In the genomic region with DNA sequence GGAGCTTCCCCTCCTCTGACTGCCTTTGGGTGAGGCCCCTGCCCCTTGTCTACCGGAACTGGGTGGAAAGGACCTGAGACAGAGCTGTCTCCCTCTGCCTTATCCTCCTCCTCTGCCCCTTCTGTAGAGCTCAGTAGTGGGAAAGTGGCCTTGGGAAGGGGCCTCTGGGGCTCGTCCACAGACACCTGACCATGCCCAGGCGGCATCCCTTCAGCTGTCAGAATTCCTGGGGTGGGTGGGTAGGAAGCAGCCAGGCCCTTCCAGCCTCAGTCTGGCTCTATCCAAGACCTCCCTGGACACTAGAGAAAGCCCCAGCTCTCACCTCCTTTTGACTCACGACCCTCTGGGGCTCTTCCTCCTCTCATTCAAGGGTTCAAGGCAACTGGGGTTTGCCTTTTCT, we compare ENCODE assay signal across 23 cellular contexts. TPM values are rescaled to one million over a fixed set of nuclear protein-coding genes. Genes with fewer than 3 reads are reported as not detected.
DNase-seq lines count a peak whose midpoint lies in the region; ATAC-seq, FAIRE-seq and TF ChIP-seq lines count a peak whose summit lies in the region.
"Had no signal": no experiment of that assay in that cellular context is flagged by ENCODE, and none has a peak within 500 bp of the region (broad histone marks: within the 10 kb centered on the region; RNA-seq: fewer than 3 reads in every experiment).

No MANE protein-coding gene starts in this region.

- DNase-seq in HepG2 (ENCODE audit: low spot score) (no peak), right lobe of liver (no peak), mesothelial cell of epicardium (ENCODE audit: low spot score in 2 of 2, unreplicated experiment in 2 of 2) (no peak), HUDEP-2 (lab: John Stamatoyannopoulos, UW; ENCODE audit: unreplicated experiment in 76 of 76) (no peak), brain microvascular endothelial cell (no peak), SW480 (ENCODE audit: low spot score) (no peak)
- DNase-seq: ACHN, AML-193, DMS79 treated with DMSO at 0.1 percent for 48 hours, HCEC 1CT, Kasumi-1, MG63, NCI-H1048, NCI-H1436, NCI-H1930, NCI-H226, NCI-H524, NCI-H82, PC-9 had no signal

- no peak for TF ChIP-seq RAD21 in HepG2 (CRISPR knock-in tag; IDR thresholded peaks at IDR 0.05)

- ATAC-seq in HepG2 (peak; percentile 15), right lobe of liver (no peak)
- no peak for ATAC-seq in activated T-helper 17 cell treated with anti-CD3 and anti-CD28 coated beads, Interleukin-2, amount 50 U/mL, for 72 hours (replicated peaks)

- in situ Hi-C loops in HepG2 (cut with HindIII; ENCODE audit: extremely low pct_ligation_motif_present, low pct_unique_long_range_greater_than_20kb): no loop called here
- in situ Hi-C loops in brain microvascular endothelial cell (cut with HindIII; ENCODE audit: low pct_ligation_motif_present, low sequenced_read_pairs): no loop called here

- H3K27me3 ChIP-seq in HepG2 (ENCODE audit: control insufficient read depth in 1 of 2, insufficient read depth in 2 of 2, low read length in 2 of 2) (no peaks in the 10 kb centered on the region), right lobe of liver (no peaks in the 10 kb centered on the region), brain microvascular endothelial cell (replicated peaks) (no peaks in the 10 kb centered on the region)
- H3K27me3 ChIP-seq: MG63, SJSA1 had no signal

- no peaks in the 10 kb centered on the region for H3K36me3 ChIP-seq in HepG2 (replicated peaks in 1 of 2; ENCODE audit: control insufficient read depth in 1 of 2, insufficient read depth in 2 of 2, low read length in 2 of 2)
- no peaks in the 10 kb centered on the region for H3K36me3 ChIP-seq in right lobe of liver
- no peaks in the 10 kb centered on the region for H3K36me3 ChIP-seq in brain microvascular endothelial cell (replicated peaks)
- H3K36me3 ChIP-seq: MG63, SJSA1 had no signal

- no peak overlapping the region for H3K27ac ChIP-seq in HepG2 (ENCODE audit: extremely low read length, insufficient read depth, low read length)
- no peak overlapping the region for H3K27ac ChIP-seq in right lobe of liver
- H3K27ac ChIP-seq in brain microvascular endothelial cell: no peak overlapping the region
- H3K27ac ChIP-seq: C4-2B, PC-9, SJSA1 had no signal

- peaks cover 6% of the 10 kb centered on the region for H3K36me3 Mint-ChIP-seq in activated T-helper 17 cell treated with anti-CD3 and anti-CD28 coated beads, Interleukin-2, amount 50 U/mL, for 72 hours (ENCODE audit: low read depth)
- peaks cover 8% of the 10 kb centered on the region for H3K36me3 Mint-ChIP-seq in mesothelial cell of epicardium

- no peaks in the 10 kb centered on the region for H4K20me1 ChIP-seq in HepG2 (ENCODE audit: insufficient read depth, low read length)

- no peak overlapping the region for H3K4me3 Mint-ChIP-seq in activated T-helper 17 cell treated with anti-CD3 and anti-CD28 coated beads, Interleukin-2, amount 50 U/mL, for 72 hours
- H3K4me3 Mint-ChIP-seq in mesothelial cell of epicardium: no peak overlapping the region

- intact Hi-C loops in HepG2 (cut with micrococcal nuclease; ENCODE audit: unreplicated experiment): no loop called here
- intact Hi-C loops in right lobe of liver (cut with DNase I): no loop called here

- H3K4me1 Mint-ChIP-seq in activated T-helper 17 cell treated with anti-CD3 and anti-CD28 coated beads, Interleukin-2, amount 50 U/mL, for 72 hours: peaks cover 10% of the 10 kb centered on the region
- peaks cover 9% of the 10 kb centered on the region for H3K4me1 Mint-ChIP-seq in mesothelial cell of epicardium

- no TSS peak for BruUV-seq in HepG2 (replicated peaks; lab: Mats Ljungman, UMichigan)

- H3K9me3 Mint-ChIP-seq in activated T-helper 17 cell treated with anti-CD3 and anti-CD28 coated beads, Interleukin-2, amount 50 U/mL, for 72 hours: no peaks in the 10 kb centered on the region
- H3K9me3 Mint-ChIP-seq in mesothelial cell of epicardium: no peaks in the 10 kb centered on the region
- H3K9me3 Mint-ChIP-seq: IgD-negative memory B cell had no signal

- H3K27ac Mint-ChIP-seq in activated T-helper 17 cell treated with anti-CD3 and anti-CD28 coated beads, Interleukin-2, amount 50 U/mL, for 72 hours: peak overlapping the region; percentile 66
- H3K27ac Mint-ChIP-seq in mesothelial cell of epicardium: peak overlapping the region; percentile 5

- H3K4me3 ChIP-seq in HepG2 (replicated peaks in 1 of 3; ENCODE audit: insufficient read depth in 1 of 3, low read depth in 2 of 3, low read length in 3 of 3) (no peak overlapping the region), right lobe of liver (no peak overlapping the region), brain microvascular endothelial cell (ENCODE audit: low read depth, low read length) (no peak overlapping the region)
- H3K4me3 ChIP-seq: MG63, PC-9, SJSA1 had no signal

- FAIRE-seq in HepG2 (lab: Jason Lieb, UNC): no peak

- CTCF ChIA-PET in HepG2 (lab: Yijun Ruan, JAX; ENCODE audit: low intra/inter-chr PET ratio, low total read pairs): no interaction called here

- TF ChIP-seq EP300 in HepG2 (IDR thresholded peaks at IDR 0.05; ENCODE audit: low read depth in 2 of 2, low read length in 2 of 2) (no peak), HepG2 (CRISPR knock-in tag; IDR thresholded peaks at IDR 0.05; ENCODE audit: borderline replicate concordance) (no peak)

- no peak overlapping the region for H3K4me2 ChIP-seq in HepG2 (ENCODE audit: low read depth, low read length)
- H3K4me2 ChIP-seq: PC-9 had no signal

- TF ChIP-seq CTCF in HepG2 (CRISPR knock-in tag; IDR thresholded peaks at IDR 0.05) (no peak), right lobe of liver (IDR thresholded peaks at IDR 0.05) (no peak), mesothelial cell of epicardium (IDR thresholded peaks at IDR 0.05; ENCODE audit: unreplicated experiment) (no peak), brain microvascular endothelial cell (IDR thresholded peaks at IDR 0.05; ENCODE audit: low read depth, low read length, missing control alignments) (no peak)

- H2AFZ ChIP-seq in HepG2 (ENCODE audit: low read length): no peak overlapping the region
- H2AFZ ChIP-seq: PC-9 had no signal

- WGBS in HepG2 (ENCODE audit: low lambda C conversion rate): 75% methylated on average over 4 of the region's 4 CpGs
- WGBS in right lobe of liver (ENCODE audit: insufficient coverage, low coverage, low lambda C conversion rate, missing lambda C conversion rate): 50% methylated on average over 1 of the region's 4 CpGs

- TF ChIP-seq POLR2A in HepG2 (IDR thresholded peaks at IDR 0.05; ENCODE audit: insufficient read depth in 1 of 2, low read depth in 2 of 2, low read length in 2 of 2) (no peak), right lobe of liver (IDR thresholded peaks at IDR 0.05) (no peak)

- H3K4me1 ChIP-seq in HepG2 (ENCODE audit: insufficient read depth, low read length): peaks cover 23% of the 10 kb centered on the region
- H3K4me1 ChIP-seq in right lobe of liver: no peaks in the 10 kb centered on the region
- H3K4me1 ChIP-seq: SJSA1 had no signal

- POLR2A ChIA-PET in HepG2 (lab: Yijun Ruan, JAX): no interaction called here

- H3K27me3 Mint-ChIP-seq in activated T-helper 17 cell treated with anti-CD3 and anti-CD28 coated beads, Interleukin-2, amount 50 U/mL, for 72 hours: no peaks in the 10 kb centered on the region
- H3K27me3 Mint-ChIP-seq in mesothelial cell of epicardium (ENCODE audit: low read depth): no peaks in the 10 kb centered on the region
- H3K27me3 Mint-ChIP-seq: IgD-negative memory B cell had no signal

- H3K9ac ChIP-seq in HepG2 (ENCODE audit: insufficient read depth, low read depth, low read length): no peak overlapping the region

- H3K9me3 ChIP-seq in HepG2 (ENCODE audit: low read length) (no peaks in the 10 kb centered on the region), right lobe of liver (no peaks in the 10 kb centered on the region)
- H3K9me3 ChIP-seq: MG63, SJSA1 had no signal

- no peaks in the 10 kb centered on the region for H3K79me2 ChIP-seq in HepG2 (ENCODE audit: insufficient read depth, low read length)

TF ChIP-seq in HepG2, 621 proteins besides CTCF, POLR2A, EP300 and RAD21 (continues in another document):
- peak; percentile 9 for TF ChIP-seq TEAD3 (CRISPR knock-in tag; optimal IDR thresholded peaks at IDR 0.05; ENCODE audit: borderline replicate concordance)

RNA-seq across cellular contexts. Expression of a gene that starts 35.6 kb away (rescaled TPM):
- 19.5 and 28.5 TPM in 2 replicates for total RNA-seq in HepG2 (2016; rRNA removed; fragmentation: Illumina TruSeq; extraction: Trizol)
- total RNA-seq in HepG2 (2016; cell fraction: cytosol; rRNA removed; fragmentation: Illumina TruSeq; extraction: Trizol; ENCODE audit: low read depth): 5.6 and 5.7 TPM in 2 replicates
- 19.3 and 27.8 TPM in 2 replicates for total RNA-seq in HepG2 (2016; cell fraction: insoluble cytoplasmic fraction; rRNA removed; fragmentation: Illumina TruSeq; extraction: Trizol)
- 13.3 and 14.8 TPM in 2 replicates for total RNA-seq in HepG2 (2016; cell fraction: membrane; rRNA removed; fragmentation: Illumina TruSeq; extraction: Trizol)
- 27.5 and 28.5 TPM in 2 replicates for total RNA-seq in HepG2 (2016; cell fraction: nucleus; rRNA removed; fragmentation: Illumina TruSeq; extraction: Trizol)
- 26.3 and 29.3 TPM in 2 replicates for polyA plus RNA-seq in HepG2 (2011; rRNA removed)
- 15.9 and 28.7 TPM in 2 replicates for polyA plus RNA-seq in HepG2 (2011; cell fraction: cytosol; rRNA removed)
- polyA plus RNA-seq in HepG2 (2011; cell fraction: nucleus; rRNA removed): 7.3 and 11.3 TPM in 2 replicates
- 54.4 and 58.5 TPM in 2 replicates for polyA plus RNA-seq in HepG2 (2012)
- 1.4 and 1.7 TPM in 2 replicates for polyA plus RNA-seq in HepG2 (2016; cell fraction: cytosol; fragmentation: Illumina TruSeq; extraction: Trizol; ENCODE audit: low read depth)
- polyA plus RNA-seq in HepG2 (2016; cell fraction: insoluble cytoplasmic fraction; fragmentation: Illumina TruSeq; extraction: Trizol; ENCODE audit: low read depth): 17.4 and 17.6 TPM in 2 replicates
- polyA plus RNA-seq in HepG2 (2016; cell fraction: membrane; fragmentation: Illumina TruSeq; extraction: Trizol; ENCODE audit: low read depth): 5.6 and 5.8 TPM in 2 replicates
- polyA plus RNA-seq in HepG2 (2016; cell fraction: nucleus; fragmentation: Illumina TruSeq; extraction: Trizol; ENCODE audit: insufficient read depth, low read depth): 29.6 and 33.7 TPM in 2 replicates
- polyA minus RNA-seq in HepG2 (2011; rRNA and poly(A)+ RNA removed; ENCODE audit: low replicate concordance): 11.0 and 33.8 TPM in 2 replicates
- 29.1 and 41.9 TPM in 2 replicates for polyA minus RNA-seq in HepG2 (2011; cell fraction: cytosol; rRNA and poly(A)+ RNA removed)
- polyA minus RNA-seq in HepG2 (2011; cell fraction: nucleus; rRNA and poly(A)+ RNA removed): 28.5 and 42.8 TPM in 2 replicates
- 10 to 100 TPM in 3 of 6 experiments, 1 to 10 TPM in 3; 9.1 to 11.0 (median 9.9) TPM for total RNA-seq in right lobe of liver
- total RNA-seq in activated T-helper 17 cell treated with anti-CD3 and anti-CD28 coated beads, Interleukin-2, amount 50 U/mL, for 72 hours: 10 to 100 TPM; 15.0 to 20.1 TPM
- total RNA-seq in mesothelial cell of epicardium: 24.8 to 25.0 TPM (median 24.8 TPM) in 3 replicates
